In the genomic region with DNA sequence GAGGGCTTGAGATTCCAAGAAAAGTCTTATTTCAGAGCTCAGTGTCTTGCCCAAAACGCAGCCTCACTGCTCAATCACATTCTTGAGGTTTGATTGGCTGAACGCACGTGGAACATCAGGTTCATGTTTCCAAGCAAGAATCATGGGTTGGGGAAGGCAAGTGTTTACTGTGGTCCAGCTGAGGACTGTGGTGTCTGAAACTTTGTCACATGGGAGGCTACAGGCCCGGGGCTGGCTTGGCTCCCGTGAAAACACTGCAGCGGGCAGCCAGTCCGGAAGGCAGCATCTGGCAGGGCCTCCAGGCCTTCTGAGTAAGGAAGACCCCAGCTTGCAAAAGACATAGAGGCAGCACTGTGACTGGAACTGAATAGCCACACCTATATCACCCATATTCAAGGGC, we compare ENCODE assay signal across 14 cellular contexts.
DNase-seq lines count a peak whose midpoint lies in the region; ATAC-seq, FAIRE-seq and TF ChIP-seq lines count a peak whose summit lies in the region.
"Had no signal": no experiment of that assay in that cellular context is flagged by ENCODE, and none has a peak within 500 bp of the region (broad histone marks: within the 10 kb centered on the region; RNA-seq: fewer than 3 reads in every experiment).

No MANE protein-coding gene starts in this region.

- CTCF ChIA-PET in activated CD4-positive, alpha-beta T cell treated with anti-CD3 and anti-CD28 coated beads, Interleukin-2, amount 10 ng/mL, durations not matched to agents 7 days and 5 days (lab: Charles Lee), result interaction anchor here (4.8 kb wide), 1 partner anchor 14 kb away, joined by 26 read pairs; no protein-coding TSS in a partner anchor

- no peak for TF ChIP-seq CTCF in heart left ventricle (IDR thresholded peaks at IDR 0.05)

- no peak overlapping the region for H3K4me3 Mint-ChIP-seq in activated CD4-positive, alpha-beta T cell treated with anti-CD3 and anti-CD28 coated beads, Interleukin-2, amount 10 ng/mL, durations not matched to agents 7 days and 5 days
- H3K4me3 Mint-ChIP-seq: brain had no signal

- peak; percentile 39 to 65 (median 52) for ATAC-seq in heart left ventricle

- H3K4me1 Mint-ChIP-seq in activated CD4-positive, alpha-beta T cell treated with anti-CD3 and anti-CD28 coated beads, Interleukin-2, amount 10 ng/mL, durations not matched to agents 7 days and 5 days, result peaks cover 23% of the 10 kb centered on the region

- 23 to 61% (median 50%) methylated on average over 7 of the region's 7 CpGs for WGBS in heart left ventricle, 4 donors

- H3K9me3 Mint-ChIP-seq in activated CD4-positive, alpha-beta T cell treated with anti-CD3 and anti-CD28 coated beads, Interleukin-2, amount 10 ng/mL, durations not matched to agents 7 days and 5 days, result no peaks in the 10 kb centered on the region
- H3K9me3 Mint-ChIP-seq: brain had no signal

- POLR2A ChIA-PET in activated CD4-positive, alpha-beta T cell treated with anti-CD3 and anti-CD28 coated beads, Interleukin-2, amount 10 ng/mL, durations not matched to agents 7 days and 5 days (lab: Charles Lee), result no interaction called here

- peak overlapping the region in 2 of 12 donors; percentile 5 to 13 for H3K27ac ChIP-seq in heart left ventricle
- H3K27ac ChIP-seq: esophagus muscularis mucosa, right lobe of liver had no signal

- no peaks in the 10 kb centered on the region for H3K27me3 Mint-ChIP-seq in activated CD4-positive, alpha-beta T cell treated with anti-CD3 and anti-CD28 coated beads, Interleukin-2, amount 10 ng/mL, durations not matched to agents 7 days and 5 days
- H3K27me3 Mint-ChIP-seq: brain had no signal

- DNase-seq in AG08396 (ENCODE audit: low spot score), result peak; percentile 71
- peak in 51 of 58 donors; percentile 27 to 85 (median 64) for DNase-seq in anterior cingulate cortex (lab: John Stamatoyannopoulos, UW)
- DNase-seq in heart left ventricle, result peak in 2 of 5 donors; percentile 47 to 76
- peak; percentile 57 to 95 (median 70) for DNase-seq in posterior cingulate gyrus
- DNase-seq in amniotic stem cell (lab: John Stamatoyannopoulos, UW), result no peak
- DNase-seq in activated CD4-positive, alpha-beta T cell treated with anti-CD3 and anti-CD28 coated beads, Interleukin-2, amount 10 ng/mL, durations not matched to agents 7 days and 5 days, result no peak
- DNase-seq in RCC 7860 (ENCODE audit: low spot score), result no peak
- no peak for DNase-seq in KG1 (lab: John Stamatoyannopoulos, UW)
- DNase-seq: activated CD8-positive, alpha-beta memory T cell treated with anti-CD3 and anti-CD28 coated beads, Interleukin-2, amount 50 U/mL, for 48 hours; mammary epithelial cell; NCI-H1930 had no signal

- H3K27ac Mint-ChIP-seq in activated CD4-positive, alpha-beta T cell treated with anti-CD3 and anti-CD28 coated beads, Interleukin-2, amount 10 ng/mL, durations not matched to agents 7 days and 5 days, result no peak overlapping the region

- no peak overlapping the region for H3K4me3 ChIP-seq in heart left ventricle
- H3K4me3 ChIP-seq: esophagus muscularis mucosa, right lobe of liver had no signal

- peaks cover 0 to 11% (median 6%) of the 10 kb centered on the region in 9 donors for H3K36me3 ChIP-seq in heart left ventricle
- H3K36me3 ChIP-seq: right lobe of liver had no signal

- FAIRE-seq in RCC 7860 (lab: Jason Lieb, UNC), result no peak

- no peak for TF ChIP-seq POLR2A in heart left ventricle (IDR thresholded peaks at IDR 0.05)

- intact Hi-C loops in heart left ventricle (cut with DNase I), result no loop called here
- intact Hi-C loops in posterior cingulate gyrus (cut with DNase I), result loop anchor here (5.0 kb wide), 1 partner anchor 129 kb away; no protein-coding TSS in a partner anchor

- H3K9me3 ChIP-seq in heart left ventricle, result no peaks in the 10 kb centered on the region
- H3K9me3 ChIP-seq: esophagus muscularis mucosa, right lobe of liver had no signal

- peaks cover 0 to 38% (median 3%) of the 10 kb centered on the region in 9 donors for H3K27me3 ChIP-seq in heart left ventricle
- H3K27me3 ChIP-seq: esophagus muscularis mucosa, right lobe of liver had no signal

- H3K36me3 Mint-ChIP-seq in activated CD4-positive, alpha-beta T cell treated with anti-CD3 and anti-CD28 coated beads, Interleukin-2, amount 10 ng/mL, durations not matched to agents 7 days and 5 days (ENCODE audit: low read depth), result peaks cover 19% of the 10 kb centered on the region

- peaks cover 0 to 27% (median 14%) of the 10 kb centered on the region in 12 donors for H3K4me1 ChIP-seq in heart left ventricle
- H3K4me1 ChIP-seq: right lobe of liver had no signal

Comparison
In these comparisons a context has a peak if more than half of its experiments do, and no peak if none do; other contexts are left out.
1. DNase-seq: peak in AG08396 (single experiment), anterior cingulate cortex (51 of 58) and posterior cingulate gyrus (10 of 10); none in amniotic stem cell (single experiment), activated CD4-positive, alpha-beta T cell treated with anti-CD3 and anti-CD28 coated beads, Interleukin-2, amount 10 ng/mL, durations not matched to agents 7 days and 5 days (single experiment), RCC 7860 (single experiment) and KG1 (single experiment).